17 cellular contexts compared by ENCODE assay signal in the genomic region with DNA sequence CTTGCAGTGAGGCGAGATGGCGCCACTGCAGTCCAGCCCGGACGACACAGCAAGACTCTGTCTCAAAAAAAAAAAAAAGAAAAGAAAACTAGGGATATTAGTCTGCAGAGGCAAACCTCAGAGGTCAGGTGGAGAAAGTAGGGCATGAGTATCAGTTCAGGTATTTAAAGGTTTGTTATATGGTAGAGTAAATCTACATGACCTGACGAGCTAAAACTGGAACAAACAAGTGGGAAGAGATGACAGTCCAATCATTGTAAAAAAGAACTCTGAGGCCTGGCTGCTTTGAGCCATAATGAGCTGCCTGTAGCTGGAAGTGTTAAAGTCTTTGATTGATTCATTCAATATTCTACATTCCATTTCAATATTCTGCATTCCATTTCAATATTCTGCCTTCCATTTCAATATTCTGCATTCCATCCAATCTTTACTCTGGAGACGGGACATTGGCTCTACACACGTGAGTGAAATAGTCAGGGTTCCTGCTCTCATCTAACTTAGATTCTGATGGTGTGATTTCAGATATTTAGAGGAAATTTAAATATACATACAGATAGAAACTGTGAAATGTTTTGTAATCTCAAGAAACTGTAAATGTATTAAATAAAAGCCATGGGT. TPM values are rescaled to one million over a fixed set of nuclear protein-coding genes. Genes with fewer than 3 reads are reported as not detected.
DNase-seq lines count a peak whose midpoint lies in the region; ATAC-seq and TF ChIP-seq lines count a peak whose summit lies in the region.
"Had no signal": no experiment of that assay in that cellular context is flagged by ENCODE, and none has a peak within 500 bp of the region (broad histone marks: within the 10 kb centered on the region; RNA-seq: fewer than 3 reads in every experiment).

No MANE protein-coding gene starts in this region.

- H3K27ac ChIP-seq in SK-N-SH (ENCODE audit: low read depth in 2 of 2, low read length in 1 of 2) (peak overlapping the region; percentile 5 to 41; a peak in 3 of 4 replicates), tibial nerve (peak overlapping the region in 3 of 4 donors; percentile 10 to 26 (median 22)), A673 (ENCODE audit: low read depth, low read length, poor library complexity, severe bottlenecking) (no peak overlapping the region)

- H3K9me3 ChIP-seq in SK-N-SH: peaks cover 10% of the 10 kb centered on the region; the same call in 1 of the 2 replicates
- H3K9me3 ChIP-seq in mucosa of descending colon: peaks cover 5% of the 10 kb centered on the region
- H3K9me3 ChIP-seq in tibial nerve: no peaks in the 10 kb centered on the region
- no peaks in the 10 kb centered on the region for H3K9me3 ChIP-seq in A673 (ENCODE audit: low read depth, low read length, poor library complexity, severe bottlenecking)

- CTCF ChIA-PET in SK-N-SH (lab: Yijun Ruan, JAX) (no interaction called here), A673 (lab: Charles Lee) (no interaction called here)

- intact Hi-C loops in mucosa of descending colon (cut with DNase I, micrococcal nuclease) (no loop called here), A673 (cut with micrococcal nuclease; ENCODE audit: unreplicated experiment) (no loop called here)

- no peaks in the 10 kb centered on the region for H3K9me2 ChIP-seq in SK-N-SH

- no peak overlapping the region for H2AFZ ChIP-seq in SK-N-SH (ENCODE audit: low read depth)

- H3K36me3 Mint-ChIP-seq in activated naive CD4-positive, alpha-beta T cell treated with anti-CD3 and anti-CD28 coated beads, Interleukin-2, amount 50 U/mL, for 72 hours: peaks cover 3 to 5% of the 10 kb centered on the region in 2 donors

- no peak for TF ChIP-seq CTCF in SK-N-SH (IDR thresholded peaks at IDR 0.05)
- TF ChIP-seq CTCF in choroid plexus epithelial cell (conservative IDR thresholded peaks at IDR 0.05; ENCODE audit: low read depth, low read length): no peak
- TF ChIP-seq CTCF in mucosa of descending colon (IDR thresholded peaks at IDR 0.05): no peak
- no peak for TF ChIP-seq CTCF in tibial nerve (IDR thresholded peaks at IDR 0.05)
- no peak for TF ChIP-seq CTCF in A673 (conservative IDR thresholded peaks at IDR 0.05; ENCODE audit: low read depth, low read length)

- no peaks in the 10 kb centered on the region for H4K20me1 ChIP-seq in SK-N-SH (ENCODE audit: insufficient read depth)

- no peaks in the 10 kb centered on the region for H3K79me2 ChIP-seq in SK-N-SH (ENCODE audit: insufficient read depth)

- TF ChIP-seq EP300 in SK-N-SH (IDR thresholded peaks at IDR 0.05; ENCODE audit: borderline replicate concordance in 1 of 2, low read depth in 1 of 2, low read length in 1 of 2) (no peak), tibial nerve (IDR thresholded peaks at IDR 0.05) (no peak)

- DNase-seq in SK-N-SH (no peak), choroid plexus epithelial cell (ENCODE audit: low read depth) (peak; percentile 49), mucosa of descending colon (no peak), tibial nerve (ENCODE audit: low spot score in 2 of 2) (no peak), A673 (ENCODE audit: low spot score) (no peak), NCI-H1436 treated with DMSO at 0.1 percent for 48 hours (lab: John Stamatoyannopoulos, UW) (no peak)
- DNase-seq in activated naive CD4-positive, alpha-beta T cell treated with anti-CD3 and anti-CD28 coated beads, Interleukin-2, amount 50 U/mL, for 72 hours (ENCODE audit: low spot score in 2 of 2): no peak
- DNase-seq: Calu3; CD4-positive, alpha-beta T cell; DMS79; H7; NCI-H1105; NCI-H1694 treated with DMSO at 0.1 percent for 48 hours; NCI-H226; NCI-H526 treated with DMSO at 0.1 percent for 48 hours had no signal

- POLR2A ChIA-PET in SK-N-SH (lab: Yijun Ruan, JAX): no interaction called here
- POLR2A ChIA-PET in A673 (lab: Charles Lee; ENCODE audit: low non-redundant PET): interaction anchor here (0.7 kb wide), 1 partner anchor 54 kb away, joined by 7 read pairs; no protein-coding TSS in a partner anchor

- no peak overlapping the region for H3K4me2 ChIP-seq in SK-N-SH

- H3K36me3 ChIP-seq in SK-N-SH (replicated peaks in 1 of 2; ENCODE audit: control insufficient read depth in 1 of 2, insufficient read depth in 2 of 2, low read length in 1 of 2): no peaks in the 10 kb centered on the region
- no peaks in the 10 kb centered on the region for H3K36me3 ChIP-seq in mucosa of descending colon (ENCODE audit: low read depth)
- H3K36me3 ChIP-seq in tibial nerve: no peaks in the 10 kb centered on the region
- no peaks in the 10 kb centered on the region for H3K36me3 ChIP-seq in A673 (ENCODE audit: insufficient read depth, low read length, poor library complexity, severe bottlenecking)

- H3K4me1 ChIP-seq in SK-N-SH (ENCODE audit: control insufficient read depth in 1 of 2, insufficient read depth in 2 of 2, low read depth in 1 of 2, low read length in 1 of 2) (0 out of 4 replicates have a peak, but pooled peaks cover 0 to 1% of the 10 kb centered on the region in 2 experiments), mucosa of descending colon (ENCODE audit: low read depth) (peaks cover 10% of the 10 kb centered on the region), tibial nerve (peaks cover 0 to 8% (median 0%) of the 10 kb centered on the region in 4 donors), A673 (ENCODE audit: insufficient read depth, low read length, poor library complexity, severe bottlenecking) (no peaks in the 10 kb centered on the region)

- no peak overlapping the region for H3K9ac ChIP-seq in SK-N-SH

- peaks cover 3 to 11% of the 10 kb centered on the region in 2 donors for H3K9me3 Mint-ChIP-seq in activated naive CD4-positive, alpha-beta T cell treated with anti-CD3 and anti-CD28 coated beads, Interleukin-2, amount 50 U/mL, for 72 hours

- no peak for TF ChIP-seq POLR2A in tibial nerve (IDR thresholded peaks at IDR 0.05)

- WGBS in SK-N-SH (ENCODE audit: low lambda C conversion rate): 71% methylated on average over 7 of the region's 7 CpGs
- 52 to 58% methylated on average over 7 of the region's 7 CpGs for WGBS in tibial nerve, 2 donors

- peak; percentile 48 for ATAC-seq in mucosa of descending colon
- no peak for ATAC-seq in activated naive CD4-positive, alpha-beta T cell treated with anti-CD3 and anti-CD28 coated beads, Interleukin-2, amount 50 U/mL, for 72 hours
- ATAC-seq: HepG2 had no signal

- H3K27ac Mint-ChIP-seq in activated naive CD4-positive, alpha-beta T cell treated with anti-CD3 and anti-CD28 coated beads, Interleukin-2, amount 50 U/mL, for 72 hours: no peak overlapping the region
- H3K27ac Mint-ChIP-seq: B cell; CD4-positive, alpha-beta T cell had no signal

- H3K27me3 ChIP-seq in SK-N-SH (ENCODE audit: insufficient read depth) (no peaks in the 10 kb centered on the region), tibial nerve (no peaks in the 10 kb centered on the region), A673 (replicated peaks; ENCODE audit: insufficient read depth, low read depth, low read length, poor library complexity) (no peaks in the 10 kb centered on the region)

- TF ChIP-seq RAD21 in SK-N-SH (IDR thresholded peaks at IDR 0.05; ENCODE audit: low read length): no peak

- H3F3A ChIP-seq in SK-N-SH (replicated peaks; ENCODE audit: insufficient read depth): no peaks in the 10 kb centered on the region

- H3K4me3 ChIP-seq in SK-N-SH (ENCODE audit: low read depth in 2 of 2, low read length in 1 of 2) (no peak overlapping the region), choroid plexus epithelial cell (ENCODE audit: low read depth, low read length) (no peak overlapping the region), mucosa of descending colon (no peak overlapping the region), tibial nerve (no peak overlapping the region), A673 (ENCODE audit: low read depth, low read length, poor library complexity, severe bottlenecking) (no peak overlapping the region)

- BruUV-seq in A673 (replicated peaks; lab: Mats Ljungman, UMichigan): no TSS peak

TF ChIP-seq in SK-N-SH, 30 proteins besides CTCF, POLR2A, EP300 and RAD21:
- TF ChIP-seq NFIC (IDR thresholded peaks at IDR 0.05; ENCODE audit: borderline replicate concordance) (no peak), JUND (IDR thresholded peaks at IDR 0.05) (no peak), MEF2A (IDR thresholded peaks at IDR 0.05; ENCODE audit: borderline replicate concordance, low read depth) (no peak)
- TF ChIP-seq, protein P1, sequence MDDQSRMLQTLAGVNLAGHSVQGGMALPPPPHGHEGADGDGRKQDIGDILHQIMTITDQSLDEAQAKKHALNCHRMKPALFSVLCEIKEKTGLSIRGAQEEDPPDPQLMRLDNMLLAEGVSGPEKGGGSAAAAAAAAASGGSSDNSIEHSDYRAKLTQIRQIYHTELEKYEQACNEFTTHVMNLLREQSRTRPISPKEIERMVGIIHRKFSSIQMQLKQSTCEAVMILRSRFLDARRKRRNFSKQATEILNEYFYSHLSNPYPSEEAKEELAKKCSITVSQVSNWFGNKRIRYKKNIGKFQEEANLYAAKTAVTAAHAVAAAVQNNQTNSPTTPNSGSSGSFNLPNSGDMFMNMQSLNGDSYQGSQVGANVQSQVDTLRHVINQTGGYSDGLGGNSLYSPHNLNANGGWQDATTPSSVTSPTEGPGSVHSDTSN (IDR thresholded peaks at IDR 0.05): peak; percentile 7; the same call in 1 of the 2 replicates

RNA-seq across cellular contexts. Expression of a gene that starts 28.9 kb away (rescaled TPM):
- polyA plus RNA-seq in SK-N-SH (2012; rRNA removed): 16.0 and 20.9 TPM in 2 replicates
- polyA plus RNA-seq in SK-N-SH (2012; cell fraction: cytosol; rRNA removed): 17.1 and 21.0 TPM in 2 replicates
- polyA plus RNA-seq in SK-N-SH (2012; cell fraction: nucleus; rRNA removed): 20.0 and 27.5 TPM in 2 replicates
- total RNA-seq in mucosa of descending colon: 10 to 100 TPM; 44.8 to 83.3 (median 55.6) TPM
- 10 to 100 TPM; 37.7 to 61.5 (median 44.6) TPM for total RNA-seq in tibial nerve
- total RNA-seq in A673 (2021): 2.1 and 2.6 TPM in 2 replicates
- total RNA-seq in activated naive CD4-positive, alpha-beta T cell treated with anti-CD3 and anti-CD28 coated beads, Interleukin-2, amount 50 U/mL, for 72 hours: 1 to 10 TPM; 9.5 to 9.6 TPM
